9 cellular contexts compared by ENCODE assay signal in the genomic region with DNA sequence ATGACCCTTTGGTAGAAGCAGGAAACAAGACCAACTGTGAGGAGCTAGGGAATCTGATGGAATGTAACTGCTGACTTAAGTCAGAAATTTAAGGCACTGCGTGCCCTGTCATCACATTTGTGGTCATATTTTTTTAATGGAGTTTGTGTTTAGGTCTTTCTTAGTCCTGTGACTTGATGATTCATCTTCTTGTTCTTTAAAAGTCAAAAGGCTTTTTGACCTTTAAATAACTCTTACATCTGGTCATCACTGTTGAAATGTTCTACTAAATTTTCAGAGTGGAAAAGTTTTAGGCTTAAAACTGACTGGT. TPM values are rescaled to one million over a fixed set of nuclear protein-coding genes. Genes with fewer than 3 reads are reported as not detected.
A peak's percentile ranks its signal among the peaks of the same experiment; 100 is the strongest.
DNase-seq lines count a peak whose midpoint lies in the region; ATAC-seq and TF ChIP-seq lines count a peak whose summit lies in the region.
"Had no signal": no experiment of that assay in that cellular context is flagged by ENCODE, and none has a peak within 500 bp of the region (broad histone marks: within the 10 kb centered on the region; RNA-seq: fewer than 3 reads in every experiment).

No MANE protein-coding gene starts in this region.

- ATAC-seq in GM21528 (IDR thresholded peaks at IDR 0.05; ENCODE audit: low FRiP score, unreplicated experiment), result no peak
- no peak for ATAC-seq in HG03097 (IDR thresholded peaks at IDR 0.05; ENCODE audit: low FRiP score, unreplicated experiment)

- no peaks in the 10 kb centered on the region for H3K79me2 ChIP-seq in smooth muscle cell (ENCODE audit: low read depth)

- no peaks in the 10 kb centered on the region for H3K9me3 Mint-ChIP-seq in activated CD4-positive, alpha-beta memory T cell treated with anti-CD3 and anti-CD28 coated beads for 36 hours

- intact Hi-C loops in activated CD4-positive, alpha-beta memory T cell treated with anti-CD3 and anti-CD28 coated beads for 36 hours (cut with micrococcal nuclease), result no loop called here

- H3K4me3 Mint-ChIP-seq in activated CD4-positive, alpha-beta memory T cell treated with anti-CD3 and anti-CD28 coated beads for 36 hours, result no peak overlapping the region

- peak overlapping the region; percentile 63 for H3K4me2 ChIP-seq in smooth muscle cell

- CTCF ChIA-PET in activated CD4-positive, alpha-beta memory T cell treated with anti-CD3 and anti-CD28 coated beads for 36 hours (lab: Charles Lee), result no interaction called here

- H4K20me1 ChIP-seq in smooth muscle cell (ENCODE audit: low read depth), result no peaks in the 10 kb centered on the region

- H3F3A ChIP-seq in smooth muscle cell (ENCODE audit: low read depth), result peaks cover 21% of the 10 kb centered on the region

- H3K9me3 ChIP-seq in smooth muscle cell (replicated peaks; ENCODE audit: low read depth), result no peaks in the 10 kb centered on the region

- H2AFZ ChIP-seq in smooth muscle cell (ENCODE audit: low read depth), result no peak overlapping the region

- H3K9ac ChIP-seq in smooth muscle cell (ENCODE audit: low read depth), result peak overlapping the region; percentile 72

- no peak for TF ChIP-seq CTCF in smooth muscle cell (IDR thresholded peaks at IDR 0.05; ENCODE audit: borderline replicate concordance, insufficient read depth, poor library complexity, severe bottlenecking)

- peaks cover 26% of the 10 kb centered on the region for H3K4me1 Mint-ChIP-seq in activated CD4-positive, alpha-beta memory T cell treated with anti-CD3 and anti-CD28 coated beads for 36 hours (ENCODE audit: low read depth)

- peaks cover 31% of the 10 kb centered on the region for H3K36me3 Mint-ChIP-seq in activated CD4-positive, alpha-beta memory T cell treated with anti-CD3 and anti-CD28 coated beads for 36 hours

- DNase-seq in H4 (ENCODE audit: low spot score) (peak; percentile 89), glomerular visceral epithelial cell (ENCODE audit: extremely low spot score) (peak; percentile 89), smooth muscle cell (lab: John Stamatoyannopoulos, UW; ENCODE audit: unreplicated experiment) (no peak), NCI-H2029 (lab: John Stamatoyannopoulos, UW) (no peak), DMS79 treated with DMSO at 0.1 percent for 48 hours (lab: John Stamatoyannopoulos, UW) (no peak)
- DNase-seq in activated CD4-positive, alpha-beta memory T cell treated with anti-CD3 and anti-CD28 coated beads for 36 hours, result no peak
- DNase-seq: activated CD4-positive, CD25-positive, alpha-beta regulatory T cell had no signal

- peak overlapping the region; percentile 93 for H3K27ac ChIP-seq in smooth muscle cell (ENCODE audit: low read depth)

- H3K36me3 ChIP-seq in smooth muscle cell (ENCODE audit: low read depth), result peaks cover 4% of the 10 kb centered on the region

- 3% methylated on average over 1 of the region's 1 CpG for WGBS in smooth muscle cell (ENCODE audit: low lambda C conversion rate)

- H3K27me3 Mint-ChIP-seq in activated CD4-positive, alpha-beta memory T cell treated with anti-CD3 and anti-CD28 coated beads for 36 hours, result no peaks in the 10 kb centered on the region

- POLR2A ChIA-PET in activated CD4-positive, alpha-beta memory T cell treated with anti-CD3 and anti-CD28 coated beads for 36 hours (lab: Charles Lee), result no interaction called here

- peaks cover 5% of the 10 kb centered on the region for H3K4me1 ChIP-seq in smooth muscle cell (ENCODE audit: low read depth)

- H3K27ac Mint-ChIP-seq in activated CD4-positive, alpha-beta memory T cell treated with anti-CD3 and anti-CD28 coated beads for 36 hours, result peak overlapping the region; percentile 78

- no peaks in the 10 kb centered on the region for H3K27me3 ChIP-seq in smooth muscle cell (ENCODE audit: low read depth)

- H3K4me3 ChIP-seq in smooth muscle cell, result no peak overlapping the region

RNA-seq across cellular contexts. Expression of gene ARMC9, which starts 36.4 kb away (rescaled TPM):
- 34.4 and 41.9 TPM in 2 replicates for total RNA-seq in H4 (2014; rRNA removed; shearing (Covaris generic))
- total RNA-seq in activated CD4-positive, alpha-beta memory T cell treated with anti-CD3 and anti-CD28 coated beads for 36 hours, result 1 to 10 TPM; 3.0 TPM
- 34.7 and 38.6 TPM in 2 replicates for total RNA-seq in smooth muscle cell
- polyA plus RNA-seq in smooth muscle cell, result 42.9 and 51.0 TPM in 2 replicates

RNA-seq across cellular contexts. Expression of gene HTR2B, which starts 37.1 kb away (rescaled TPM):
- not detected in 2 replicates for total RNA-seq in H4 (2014; rRNA removed; shearing (Covaris generic))
- not detected for total RNA-seq in activated CD4-positive, alpha-beta memory T cell treated with anti-CD3 and anti-CD28 coated beads for 36 hours
- total RNA-seq in smooth muscle cell, result not detected in 2 replicates
- 0.07 TPM in 1 of 2 replicates, not detected in the other for polyA plus RNA-seq in smooth muscle cell

Comparison
In these comparisons a context has a peak if more than half of its experiments do, and no peak if none do; other contexts are left out.
1. DNase-seq: peak in H4 (single experiment) and glomerular visceral epithelial cell (single experiment); none in activated CD4-positive, alpha-beta memory T cell treated with anti-CD3 and anti-CD28 coated beads for 36 hours (single experiment), smooth muscle cell (single experiment), NCI-H2029 (single experiment) and DMS79 treated with DMSO at 0.1 percent for 48 hours (single experiment).